In the genomic region with DNA sequence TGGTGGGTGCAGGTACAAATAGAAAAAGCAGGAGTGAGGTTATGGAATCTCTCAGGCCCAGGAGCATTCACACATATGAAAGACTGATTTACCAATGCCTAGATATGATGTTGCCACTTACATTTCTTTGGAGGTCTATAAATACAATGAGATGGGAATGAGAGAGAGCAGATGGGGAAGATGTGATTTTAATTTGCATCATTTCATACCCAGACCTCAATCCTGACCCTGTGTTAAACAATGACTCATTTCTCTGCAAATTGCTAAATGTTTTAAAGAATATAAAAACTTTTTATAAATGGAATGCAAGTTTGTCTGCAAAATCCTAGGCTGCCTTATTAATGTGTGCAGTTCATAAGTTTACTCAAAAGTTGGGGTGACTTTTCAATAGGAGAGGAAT, we compare ENCODE assay signal across 1 cellular context.
TF ChIP-seq lines count a peak whose summit lies in the region.

No MANE protein-coding gene starts in this region.

TF ChIP-seq in SK-N-SH treated with all-trans-retinoic acid at 6 μM for 48 hours, 23 proteins besides CTCF, POLR2A, EP300 and RAD21 (continued from another document):
- TF ChIP-seq POU6F1 (CRISPR knock-in tag; IDR thresholded peaks at IDR 0.05; ENCODE audit: borderline replicate concordance, low read depth): no peak
- no peak for TF ChIP-seq RARB (CRISPR knock-in tag; IDR thresholded peaks at IDR 0.05)
- no peak for TF ChIP-seq BACH2 (CRISPR knock-in tag; IDR thresholded peaks at IDR 0.05; ENCODE audit: borderline replicate concordance)
- TF ChIP-seq ESRRG (CRISPR knock-in tag; IDR thresholded peaks at IDR 0.05): no peak
- TF ChIP-seq, protein P1, sequence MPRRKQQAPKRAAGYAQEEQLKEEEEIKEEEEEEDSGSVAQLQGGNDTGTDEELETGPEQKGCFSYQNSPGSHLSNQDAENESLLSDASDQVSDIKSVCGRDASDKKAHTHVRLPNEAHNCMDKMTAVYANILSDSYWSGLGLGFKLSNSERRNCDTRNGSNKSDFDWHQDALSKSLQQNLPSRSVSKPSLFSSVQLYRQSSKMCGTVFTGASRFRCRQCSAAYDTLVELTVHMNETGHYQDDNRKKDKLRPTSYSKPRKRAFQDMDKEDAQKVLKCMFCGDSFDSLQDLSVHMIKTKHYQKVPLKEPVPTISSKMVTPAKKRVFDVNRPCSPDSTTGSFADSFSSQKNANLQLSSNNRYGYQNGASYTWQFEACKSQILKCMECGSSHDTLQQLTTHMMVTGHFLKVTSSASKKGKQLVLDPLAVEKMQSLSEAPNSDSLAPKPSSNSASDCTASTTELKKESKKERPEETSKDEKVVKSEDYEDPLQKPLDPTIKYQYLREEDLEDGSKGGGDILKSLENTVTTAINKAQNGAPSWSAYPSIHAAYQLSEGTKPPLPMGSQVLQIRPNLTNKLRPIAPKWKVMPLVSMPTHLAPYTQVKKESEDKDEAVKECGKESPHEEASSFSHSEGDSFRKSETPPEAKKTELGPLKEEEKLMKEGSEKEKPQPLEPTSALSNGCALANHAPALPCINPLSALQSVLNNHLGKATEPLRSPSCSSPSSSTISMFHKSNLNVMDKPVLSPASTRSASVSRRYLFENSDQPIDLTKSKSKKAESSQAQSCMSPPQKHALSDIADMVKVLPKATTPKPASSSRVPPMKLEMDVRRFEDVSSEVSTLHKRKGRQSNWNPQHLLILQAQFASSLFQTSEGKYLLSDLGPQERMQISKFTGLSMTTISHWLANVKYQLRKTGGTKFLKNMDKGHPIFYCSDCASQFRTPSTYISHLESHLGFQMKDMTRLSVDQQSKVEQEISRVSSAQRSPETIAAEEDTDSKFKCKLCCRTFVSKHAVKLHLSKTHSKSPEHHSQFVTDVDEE (CRISPR knock-in tag; IDR thresholded peaks at IDR 0.05): no peak
- TF ChIP-seq ZFP3 (CRISPR knock-in tag; IDR thresholded peaks at IDR 0.05): no peak
- no peak for TF ChIP-seq ZNF565 (CRISPR knock-in tag; conservative IDR thresholded peaks at IDR 0.05; ENCODE audit: low read depth)
- no peak for TF ChIP-seq OSR1 (CRISPR knock-in tag; IDR thresholded peaks at IDR 0.05)
- TF ChIP-seq ISL1 (CRISPR knock-in tag; IDR thresholded peaks at IDR 0.05): no peak
- TF ChIP-seq ARNTL (CRISPR knock-in tag; IDR thresholded peaks at IDR 0.05; ENCODE audit: borderline replicate concordance, low read depth): no peak
- TF ChIP-seq GLIS3 (CRISPR knock-in tag; IDR thresholded peaks at IDR 0.05): no peak
- no peak for TF ChIP-seq CSDC2 (CRISPR knock-in tag; IDR thresholded peaks at IDR 0.05)
TF ChIP-seq in SK-N-SH treated with all-trans-retinoic acid at 6 μM for 48 hours: peak in this region for 0.
